Comparison of ENCODE assay signal across 22 cellular contexts in genomic region chr3:166085164-166085830, GRCh38.
A peak's percentile ranks its signal among the peaks of the same experiment; 100 is the strongest.
DNase-seq lines count a peak whose midpoint lies in the region; TF ChIP-seq lines count a peak whose summit lies in the region.
"Had no signal": no experiment of that assay in that cellular context is flagged by ENCODE, and none has a peak within 500 bp of the region (broad histone marks: within the 10 kb centered on the region; RNA-seq: fewer than 3 reads in every experiment).

No MANE protein-coding gene starts in this region.

- no peaks in the 10 kb centered on the region for H3K79me2 ChIP-seq in mammary epithelial cell (ENCODE audit: insufficient read depth, low read length)

- CTCF ChIA-PET in mammary epithelial cell (lab: Charles Lee; ENCODE audit: low non-redundant PET): no interaction called here
- CTCF ChIA-PET in RWPE1 (lab: Yijun Ruan, JAX): interaction anchor here (0.6 to 0.7 kb wide), 4 partner anchors 26 to 1780 kb away, joined by 3 to 4 read pairs (median 4); no protein-coding TSS in a partner anchor

- no TSS peak for BruUV-seq in mammary epithelial cell (replicated peaks; lab: Mats Ljungman, UMichigan)

- no peak overlapping the region for H3K9ac ChIP-seq in mammary epithelial cell (ENCODE audit: insufficient read depth, low read length)
- H3K9ac ChIP-seq: GM23248 had no signal

- dilution Hi-C loops in mammary epithelial cell (cut with HindIII; ENCODE audit: low sequenced_read_pairs): no loop called here

- H3K4me3 ChIP-seq in mammary epithelial cell (replicated peaks in 1 of 3; ENCODE audit: insufficient read depth in 1 of 3, low read depth in 2 of 3, low read length in 3 of 3) (no peak overlapping the region), breast epithelium (no peak overlapping the region), fibroblast of mammary gland (ENCODE audit: control insufficient read depth, low read depth, low read length) (no peak overlapping the region)
- H3K4me3 ChIP-seq: GM12878, GM23248, PC-9 had no signal

- H3K36me3 ChIP-seq in mammary epithelial cell (ENCODE audit: insufficient read depth, low read length) (no peaks in the 10 kb centered on the region), breast epithelium (no peaks in the 10 kb centered on the region)

- H3K9me3 ChIP-seq in mammary epithelial cell (replicated peaks; ENCODE audit: insufficient read depth, low read length) (no peaks in the 10 kb centered on the region), breast epithelium (no peaks in the 10 kb centered on the region)

- H4K20me1 ChIP-seq in mammary epithelial cell (ENCODE audit: insufficient read depth, low read length): no peaks in the 10 kb centered on the region

- DNase-seq in mammary epithelial cell: peak; percentile 81
- DNase-seq in breast epithelium (ENCODE audit: low spot score in 2 of 2): no peak
- DNase-seq in RWPE1 (ENCODE audit: low spot score): peak; percentile 65
- DNase-seq in fibroblast of mammary gland (ENCODE audit: low read depth): peak; percentile 45
- DNase-seq in activated CD4-positive, alpha-beta T cell treated with anti-CD3 and anti-CD28 coated beads for 48 hours: no peak
- no peak for DNase-seq in DMS153 treated with DMSO at 0.1 percent for 48 hours (lab: John Stamatoyannopoulos, UW; ENCODE audit: unreplicated experiment)
- DNase-seq in activated gamma-delta T cell treated with Interleukin-2 at 50 U/mL for 16 hours: no peak
- DNase-seq: GDM1; GM23248; H7; KG1; NCI-H1092 treated with DMSO at 0.1 percent for 48 hours; NCI-H146; NCI-H1930; NCI-H2107; NCI-H446 treated with DMSO at 0.1 percent for 48 hours; NCI-H526; NCI-H82; NK-92 treated with Interleukin-12 subunit alpha and Interleukin-12 subunit beta, amount 100 ng/mL, for 24 hours; PC-9; SHP77 had no signal

- POLR2A ChIA-PET in RWPE1 (lab: Yijun Ruan, JAX; ENCODE audit: low non-redundant PET): no interaction called here

- in situ Hi-C loops in mammary epithelial cell (cut with MboI; ENCODE audit: low sequenced_read_pairs in 2 of 2): no loop called here

- intact Hi-C loops in mammary epithelial cell (cut with micrococcal nuclease): loop anchor here (10.0 kb wide), 1 partner anchor 360 kb away; no protein-coding TSS in a partner anchor
- intact Hi-C loops in breast epithelium (cut with DNase I; ENCODE audit: low total_unique reads): no loop called here

- H3K4me2 ChIP-seq in mammary epithelial cell (ENCODE audit: insufficient read depth, low read depth, low read length): no peak overlapping the region
- H3K4me2 ChIP-seq: PC-9 had no signal

- TF ChIP-seq POLR2A in breast epithelium (IDR thresholded peaks at IDR 0.05): no peak

- no peaks in the 10 kb centered on the region for H3K27me3 ChIP-seq in mammary epithelial cell (ENCODE audit: insufficient read depth, low read length)
- no peaks in the 10 kb centered on the region for H3K27me3 ChIP-seq in breast epithelium

- 56% methylated on average over 4 of the region's 4 CpGs for WGBS in mammary epithelial cell (ENCODE audit: low coverage, missing lambda C conversion rate)

- H3K27ac ChIP-seq in mammary epithelial cell (ENCODE audit: insufficient read depth, low read depth, low read length) (no peak overlapping the region), breast epithelium (no peak overlapping the region), RWPE1 (no peak overlapping the region)
- H3K27ac ChIP-seq: GM23248, PC-9 had no signal

- H3K4me1 ChIP-seq in mammary epithelial cell (ENCODE audit: insufficient read depth, low read length): peaks cover 8% of the 10 kb centered on the region
- no peaks in the 10 kb centered on the region for H3K4me1 ChIP-seq in breast epithelium

- TF ChIP-seq CTCF in mammary epithelial cell (conservative IDR thresholded peaks at IDR 0.05 in 1 of 2, IDR thresholded peaks at IDR 0.05 in 1 of 2; ENCODE audit: extremely low read depth in 1 of 2, insufficient read depth in 1 of 2, low read depth in 1 of 2, low read length in 2 of 2) (no peak), breast epithelium (IDR thresholded peaks at IDR 0.05) (no peak), RWPE1 (conservative IDR thresholded peaks at IDR 0.05; ENCODE audit: low read depth) (no peak), fibroblast of mammary gland (conservative IDR thresholded peaks at IDR 0.05; ENCODE audit: control insufficient read depth, insufficient read depth, low read depth, low read length) (no peak)

- H2AFZ ChIP-seq in mammary epithelial cell (ENCODE audit: low read depth, low read length): no peak overlapping the region
- H2AFZ ChIP-seq: GM23248, PC-9 had no signal

Comparison
In these comparisons a context has a peak if more than half of its experiments do, and no peak if none do; other contexts are left out.
1. DNase-seq: peak in mammary epithelial cell (single experiment), RWPE1 (single experiment) and fibroblast of mammary gland (single experiment); none in breast epithelium (0 of 2), activated CD4-positive, alpha-beta T cell treated with anti-CD3 and anti-CD28 coated beads for 48 hours (single experiment), DMS153 treated with DMSO at 0.1 percent for 48 hours (single experiment) and activated gamma-delta T cell treated with Interleukin-2 at 50 U/mL for 16 hours (single experiment).